In the genomic region with DNA sequence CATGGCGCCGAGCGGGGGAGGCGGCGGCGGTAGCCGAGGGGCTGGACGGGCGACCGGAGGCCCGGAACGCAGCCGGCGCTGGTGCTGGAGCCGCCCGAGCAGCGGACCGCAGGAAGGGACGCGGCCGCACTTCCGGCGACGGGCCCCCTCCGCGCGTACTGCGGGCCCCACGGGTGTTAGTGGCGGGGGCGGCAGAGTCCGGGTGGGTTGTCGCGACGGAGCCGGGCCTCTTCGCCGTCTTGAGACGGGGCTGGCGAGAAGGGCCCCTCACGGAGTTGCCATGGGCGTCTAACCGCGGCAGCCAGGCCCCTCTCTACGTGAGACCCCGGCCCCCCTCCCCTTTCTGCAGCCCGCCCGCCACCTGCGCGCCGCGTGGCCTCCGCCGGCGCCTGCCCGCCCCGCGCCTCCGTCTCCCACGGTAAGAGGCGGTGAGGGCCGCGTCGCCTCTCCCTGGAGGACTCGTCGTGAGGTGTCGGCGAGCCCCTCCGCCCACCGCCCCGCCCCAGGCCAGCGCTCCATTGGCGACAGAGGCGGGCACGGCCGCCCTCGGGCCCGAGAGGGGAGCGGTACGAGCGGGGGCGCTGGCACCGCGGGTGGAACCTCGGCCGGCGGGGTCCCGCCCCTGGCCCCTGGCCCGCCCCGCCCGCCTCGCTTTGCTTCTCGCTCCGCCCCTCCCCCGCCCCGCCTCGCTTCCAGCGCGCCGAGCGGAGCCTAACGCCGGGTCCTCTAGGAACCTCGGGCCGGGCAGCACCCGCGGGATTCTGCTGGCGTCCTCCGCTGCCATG, we compare ENCODE assay signal across 1 cellular context.
A peak's percentile ranks its signal among the peaks of the same experiment; 100 is the strongest.
TF ChIP-seq lines count a peak whose summit lies in the region.

A gene with protein sequence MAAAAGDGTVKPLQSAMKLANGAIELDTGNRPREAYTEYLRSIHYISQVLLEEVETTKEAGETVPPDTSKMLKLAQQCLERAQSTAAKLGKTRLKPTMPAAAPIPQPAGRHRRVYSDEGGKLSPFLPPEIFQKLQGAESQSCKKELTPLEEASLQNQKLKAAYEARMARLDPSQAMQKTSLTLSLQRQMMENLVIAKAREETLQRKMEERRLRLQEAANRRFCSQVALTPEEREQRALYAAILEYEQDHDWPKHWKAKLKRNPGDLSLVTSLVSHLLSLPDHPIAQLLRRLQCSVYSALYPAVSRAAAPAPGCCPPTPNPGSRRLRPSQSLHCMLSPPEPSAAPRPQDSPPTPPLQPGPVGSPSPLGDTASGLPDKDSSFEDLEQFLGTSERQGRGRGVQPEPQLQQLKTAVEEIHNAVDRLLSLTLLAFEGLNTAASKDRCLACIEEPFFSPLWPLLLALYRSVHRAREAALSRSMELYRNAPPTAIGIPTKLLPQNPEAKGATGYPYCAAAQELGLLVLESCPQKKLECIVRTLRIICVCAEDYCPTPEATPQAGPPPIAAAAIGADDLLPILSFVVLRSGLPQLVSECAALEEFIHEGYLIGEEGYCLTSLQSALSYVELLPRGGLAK (minus strand): TSS at position 40 of the 785 bp plus-strand sequence. CDS start 37 bp downstream, at position 3.
A gene with protein sequence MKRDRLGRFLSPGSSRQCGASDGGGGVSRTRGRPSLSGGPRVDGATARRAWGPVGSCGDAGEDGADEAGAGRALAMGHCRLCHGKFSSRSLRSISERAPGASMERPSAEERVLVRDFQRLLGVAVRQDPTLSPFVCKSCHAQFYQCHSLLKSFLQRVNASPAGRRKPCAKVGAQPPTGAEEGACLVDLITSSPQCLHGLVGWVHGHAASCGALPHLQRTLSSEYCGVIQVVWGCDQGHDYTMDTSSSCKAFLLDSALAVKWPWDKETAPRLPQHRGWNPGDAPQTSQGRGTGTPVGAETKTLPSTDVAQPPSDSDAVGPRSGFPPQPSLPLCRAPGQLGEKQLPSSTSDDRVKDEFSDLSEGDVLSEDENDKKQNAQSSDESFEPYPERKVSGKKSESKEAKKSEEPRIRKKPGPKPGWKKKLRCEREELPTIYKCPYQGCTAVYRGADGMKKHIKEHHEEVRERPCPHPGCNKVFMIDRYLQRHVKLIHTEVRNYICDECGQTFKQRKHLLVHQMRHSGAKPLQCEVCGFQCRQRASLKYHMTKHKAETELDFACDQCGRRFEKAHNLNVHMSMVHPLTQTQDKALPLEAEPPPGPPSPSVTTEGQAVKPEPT (plus strand): TSS at position 679 of the 785 bp plus-strand sequence. CDS start 104 bp downstream, at position 783.

TF ChIP-seq in K562, 482 proteins besides CTCF, POLR2A, EP300 and RAD21 (continues in another document):
- TF ChIP-seq, protein P1, sequence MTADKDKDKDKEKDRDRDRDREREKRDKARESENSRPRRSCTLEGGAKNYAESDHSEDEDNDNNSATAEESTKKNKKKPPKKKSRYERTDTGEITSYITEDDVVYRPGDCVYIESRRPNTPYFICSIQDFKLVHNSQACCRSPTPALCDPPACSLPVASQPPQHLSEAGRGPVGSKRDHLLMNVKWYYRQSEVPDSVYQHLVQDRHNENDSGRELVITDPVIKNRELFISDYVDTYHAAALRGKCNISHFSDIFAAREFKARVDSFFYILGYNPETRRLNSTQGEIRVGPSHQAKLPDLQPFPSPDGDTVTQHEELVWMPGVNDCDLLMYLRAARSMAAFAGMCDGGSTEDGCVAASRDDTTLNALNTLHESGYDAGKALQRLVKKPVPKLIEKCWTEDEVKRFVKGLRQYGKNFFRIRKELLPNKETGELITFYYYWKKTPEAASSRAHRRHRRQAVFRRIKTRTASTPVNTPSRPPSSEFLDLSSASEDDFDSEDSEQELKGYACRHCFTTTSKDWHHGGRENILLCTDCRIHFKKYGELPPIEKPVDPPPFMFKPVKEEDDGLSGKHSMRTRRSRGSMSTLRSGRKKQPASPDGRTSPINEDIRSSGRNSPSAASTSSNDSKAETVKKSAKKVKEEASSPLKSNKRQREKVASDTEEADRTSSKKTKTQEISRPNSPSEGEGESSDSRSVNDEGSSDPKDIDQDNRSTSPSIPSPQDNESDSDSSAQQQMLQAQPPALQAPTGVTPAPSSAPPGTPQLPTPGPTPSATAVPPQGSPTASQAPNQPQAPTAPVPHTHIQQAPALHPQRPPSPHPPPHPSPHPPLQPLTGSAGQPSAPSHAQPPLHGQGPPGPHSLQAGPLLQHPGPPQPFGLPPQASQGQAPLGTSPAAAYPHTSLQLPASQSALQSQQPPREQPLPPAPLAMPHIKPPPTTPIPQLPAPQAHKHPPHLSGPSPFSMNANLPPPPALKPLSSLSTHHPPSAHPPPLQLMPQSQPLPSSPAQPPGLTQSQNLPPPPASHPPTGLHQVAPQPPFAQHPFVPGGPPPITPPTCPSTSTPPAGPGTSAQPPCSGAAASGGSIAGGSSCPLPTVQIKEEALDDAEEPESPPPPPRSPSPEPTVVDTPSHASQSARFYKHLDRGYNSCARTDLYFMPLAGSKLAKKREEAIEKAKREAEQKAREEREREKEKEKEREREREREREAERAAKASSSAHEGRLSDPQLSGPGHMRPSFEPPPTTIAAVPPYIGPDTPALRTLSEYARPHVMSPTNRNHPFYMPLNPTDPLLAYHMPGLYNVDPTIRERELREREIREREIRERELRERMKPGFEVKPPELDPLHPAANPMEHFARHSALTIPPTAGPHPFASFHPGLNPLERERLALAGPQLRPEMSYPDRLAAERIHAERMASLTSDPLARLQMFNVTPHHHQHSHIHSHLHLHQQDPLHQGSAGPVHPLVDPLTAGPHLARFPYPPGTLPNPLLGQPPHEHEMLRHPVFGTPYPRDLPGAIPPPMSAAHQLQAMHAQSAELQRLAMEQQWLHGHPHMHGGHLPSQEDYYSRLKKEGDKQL (CRISPR knock-in tag; IDR thresholded peaks at IDR 0.05; ENCODE audit: borderline replicate concordance) = no peak
- TF ChIP-seq ESRRB (CRISPR knock-in tag; IDR thresholded peaks at IDR 0.05; ENCODE audit: borderline replicate concordance) (no peak), ZNF785 (CRISPR knock-in tag; IDR thresholded peaks at IDR 0.05) (no peak), ILF3 (IDR thresholded peaks at IDR 0.05; ENCODE audit: borderline replicate concordance) (no peak; the same call in 1 of the 2 replicates), POLR2G (IDR thresholded peaks at IDR 0.05; ENCODE audit: low read depth, low read length) (peak; percentile 90), HIVEP1 (CRISPR knock-in tag; IDR thresholded peaks at IDR 0.05) (no peak), IRF2 (CRISPR knock-in tag; IDR thresholded peaks at IDR 0.05) (no peak), NFYB (IDR thresholded peaks at IDR 0.05; ENCODE audit: extremely low read depth, insufficient read length) (no peak), NFE2 (IDR thresholded peaks at IDR 0.05; ENCODE audit: low read depth) (no peak), KLF10 (CRISPR knock-in tag; IDR thresholded peaks at IDR 0.05) (no peak), ZSCAN32 (CRISPR knock-in tag; IDR thresholded peaks at IDR 0.05) (no peak), ZFP1 (CRISPR knock-in tag; IDR thresholded peaks at IDR 0.05) (no peak), ZBED1 (IDR thresholded peaks at IDR 0.05) (peak; percentile 95)
- TF ChIP-seq, protein P2, sequence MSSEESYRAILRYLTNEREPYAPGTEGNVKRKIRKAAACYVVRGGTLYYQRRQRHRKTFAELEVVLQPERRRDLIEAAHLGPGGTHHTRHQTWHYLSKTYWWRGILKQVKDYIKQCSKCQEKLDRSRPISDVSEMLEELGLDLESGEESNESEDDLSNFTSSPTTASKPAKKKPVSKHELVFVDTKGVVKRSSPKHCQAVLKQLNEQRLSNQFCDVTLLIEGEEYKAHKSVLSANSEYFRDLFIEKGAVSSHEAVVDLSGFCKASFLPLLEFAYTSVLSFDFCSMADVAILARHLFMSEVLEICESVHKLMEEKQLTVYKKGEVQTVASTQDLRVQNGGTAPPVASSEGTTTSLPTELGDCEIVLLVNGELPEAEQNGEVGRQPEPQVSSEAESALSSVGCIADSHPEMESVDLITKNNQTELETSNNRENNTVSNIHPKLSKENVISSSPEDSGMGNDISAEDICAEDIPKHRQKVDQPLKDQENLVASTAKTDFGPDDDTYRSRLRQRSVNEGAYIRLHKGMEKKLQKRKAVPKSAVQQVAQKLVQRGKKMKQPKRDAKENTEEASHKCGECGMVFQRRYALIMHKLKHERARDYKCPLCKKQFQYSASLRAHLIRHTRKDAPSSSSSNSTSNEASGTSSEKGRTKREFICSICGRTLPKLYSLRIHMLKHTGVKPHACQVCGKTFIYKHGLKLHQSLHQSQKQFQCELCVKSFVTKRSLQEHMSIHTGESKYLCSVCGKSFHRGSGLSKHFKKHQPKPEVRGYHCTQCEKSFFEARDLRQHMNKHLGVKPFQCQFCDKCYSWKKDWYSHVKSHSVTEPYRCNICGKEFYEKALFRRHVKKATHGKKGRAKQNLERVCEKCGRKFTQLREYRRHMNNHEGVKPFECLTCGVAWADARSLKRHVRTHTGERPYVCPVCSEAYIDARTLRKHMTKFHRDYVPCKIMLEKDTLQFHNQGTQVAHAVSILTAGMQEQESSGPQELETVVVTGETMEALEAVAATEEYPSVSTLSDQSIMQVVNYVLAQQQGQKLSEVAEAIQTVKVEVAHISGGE (CRISPR knock-in tag; IDR thresholded peaks at IDR 0.05) = peak; percentile 98 to 100 (median 100)
- TF ChIP-seq, protein P3, sequence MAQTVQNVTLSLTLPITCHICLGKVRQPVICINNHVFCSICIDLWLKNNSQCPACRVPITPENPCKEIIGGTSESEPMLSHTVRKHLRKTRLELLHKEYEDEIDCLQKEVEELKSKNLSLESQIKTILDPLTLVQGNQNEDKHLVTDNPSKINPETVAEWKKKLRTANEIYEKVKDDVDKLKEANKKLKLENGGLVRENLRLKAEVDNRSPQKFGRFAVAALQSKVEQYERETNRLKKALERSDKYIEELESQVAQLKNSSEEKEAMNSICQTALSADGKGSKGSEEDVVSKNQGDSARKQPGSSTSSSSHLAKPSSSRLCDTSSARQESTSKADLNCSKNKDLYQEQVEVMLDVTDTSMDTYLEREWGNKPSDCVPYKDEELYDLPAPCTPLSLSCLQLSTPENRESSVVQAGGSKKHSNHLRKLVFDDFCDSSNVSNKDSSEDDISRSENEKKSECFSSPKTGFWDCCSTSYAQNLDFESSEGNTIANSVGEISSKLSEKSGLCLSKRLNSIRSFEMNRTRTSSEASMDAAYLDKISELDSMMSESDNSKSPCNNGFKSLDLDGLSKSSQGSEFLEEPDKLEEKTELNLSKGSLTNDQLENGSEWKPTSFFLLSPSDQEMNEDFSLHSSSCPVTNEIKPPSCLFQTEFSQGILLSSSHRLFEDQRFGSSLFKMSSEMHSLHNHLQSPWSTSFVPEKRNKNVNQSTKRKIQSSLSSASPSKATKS (CRISPR knock-in tag; IDR thresholded peaks at IDR 0.05) = no peak
- TF ChIP-seq, protein P4, sequence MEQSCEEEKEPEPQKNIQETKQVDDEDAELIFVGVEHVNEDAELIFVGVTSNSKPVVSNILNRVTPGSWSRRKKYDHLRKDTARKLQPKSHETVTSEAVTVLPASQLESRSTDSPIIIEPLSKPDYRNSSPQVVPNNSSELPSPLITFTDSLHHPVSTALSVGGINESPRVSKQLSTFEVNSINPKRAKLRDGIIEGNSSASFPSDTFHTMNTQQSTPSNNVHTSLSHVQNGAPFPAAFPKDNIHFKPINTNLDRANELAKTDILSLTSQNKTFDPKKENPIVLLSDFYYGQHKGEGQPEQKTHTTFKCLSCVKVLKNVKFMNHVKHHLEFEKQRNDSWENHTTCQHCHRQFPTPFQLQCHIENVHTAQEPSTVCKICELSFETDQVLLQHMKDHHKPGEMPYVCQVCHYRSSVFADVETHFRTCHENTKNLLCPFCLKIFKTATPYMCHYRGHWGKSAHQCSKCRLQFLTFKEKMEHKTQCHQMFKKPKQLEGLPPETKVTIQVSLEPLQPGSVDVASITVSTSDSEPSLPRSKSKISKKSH (CRISPR knock-in tag; IDR thresholded peaks at IDR 0.05) = no peak
- TF ChIP-seq, protein P5, sequence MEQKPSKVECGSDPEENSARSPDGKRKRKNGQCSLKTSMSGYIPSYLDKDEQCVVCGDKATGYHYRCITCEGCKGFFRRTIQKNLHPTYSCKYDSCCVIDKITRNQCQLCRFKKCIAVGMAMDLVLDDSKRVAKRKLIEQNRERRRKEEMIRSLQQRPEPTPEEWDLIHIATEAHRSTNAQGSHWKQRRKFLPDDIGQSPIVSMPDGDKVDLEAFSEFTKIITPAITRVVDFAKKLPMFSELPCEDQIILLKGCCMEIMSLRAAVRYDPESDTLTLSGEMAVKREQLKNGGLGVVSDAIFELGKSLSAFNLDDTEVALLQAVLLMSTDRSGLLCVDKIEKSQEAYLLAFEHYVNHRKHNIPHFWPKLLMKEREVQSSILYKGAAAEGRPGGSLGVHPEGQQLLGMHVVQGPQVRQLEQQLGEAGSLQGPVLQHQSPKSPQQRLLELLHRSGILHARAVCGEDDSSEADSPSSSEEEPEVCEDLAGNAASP (IDR thresholded peaks at IDR 0.05) = no peak
- TF ChIP-seq, protein P6, sequence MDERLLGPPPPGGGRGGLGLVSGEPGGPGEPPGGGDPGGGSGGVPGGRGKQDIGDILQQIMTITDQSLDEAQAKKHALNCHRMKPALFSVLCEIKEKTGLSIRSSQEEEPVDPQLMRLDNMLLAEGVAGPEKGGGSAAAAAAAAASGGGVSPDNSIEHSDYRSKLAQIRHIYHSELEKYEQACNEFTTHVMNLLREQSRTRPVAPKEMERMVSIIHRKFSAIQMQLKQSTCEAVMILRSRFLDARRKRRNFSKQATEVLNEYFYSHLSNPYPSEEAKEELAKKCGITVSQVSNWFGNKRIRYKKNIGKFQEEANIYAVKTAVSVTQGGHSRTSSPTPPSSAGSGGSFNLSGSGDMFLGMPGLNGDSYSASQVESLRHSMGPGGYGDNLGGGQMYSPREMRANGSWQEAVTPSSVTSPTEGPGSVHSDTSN (CRISPR knock-in tag; IDR thresholded peaks at IDR 0.05; ENCODE audit: low read depth) = no peak
- TF ChIP-seq, protein P6 (tag; conservative IDR thresholded peaks at IDR 0.05; ENCODE audit: low read depth) = no peak
- TF ChIP-seq, protein P7, sequence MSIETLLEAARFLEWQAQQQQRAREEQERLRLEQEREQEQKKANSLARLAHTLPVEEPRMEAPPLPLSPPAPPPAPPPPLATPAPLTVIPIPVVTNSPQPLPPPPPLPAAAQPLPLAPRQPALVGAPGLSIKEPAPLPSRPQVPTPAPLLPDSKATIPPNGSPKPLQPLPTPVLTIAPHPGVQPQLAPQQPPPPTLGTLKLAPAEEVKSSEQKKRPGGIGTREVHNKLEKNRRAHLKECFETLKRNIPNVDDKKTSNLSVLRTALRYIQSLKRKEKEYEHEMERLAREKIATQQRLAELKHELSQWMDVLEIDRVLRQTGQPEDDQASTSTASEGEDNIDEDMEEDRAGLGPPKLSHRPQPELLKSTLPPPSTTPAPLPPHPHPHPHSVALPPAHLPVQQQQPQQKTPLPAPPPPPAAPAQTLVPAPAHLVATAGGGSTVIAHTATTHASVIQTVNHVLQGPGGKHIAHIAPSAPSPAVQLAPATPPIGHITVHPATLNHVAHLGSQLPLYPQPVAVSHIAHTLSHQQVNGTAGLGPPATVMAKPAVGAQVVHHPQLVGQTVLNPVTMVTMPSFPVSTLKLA (conservative IDR thresholded peaks at IDR 0.05) = peak; percentile 71 to 90
- TF ChIP-seq, protein P8, sequence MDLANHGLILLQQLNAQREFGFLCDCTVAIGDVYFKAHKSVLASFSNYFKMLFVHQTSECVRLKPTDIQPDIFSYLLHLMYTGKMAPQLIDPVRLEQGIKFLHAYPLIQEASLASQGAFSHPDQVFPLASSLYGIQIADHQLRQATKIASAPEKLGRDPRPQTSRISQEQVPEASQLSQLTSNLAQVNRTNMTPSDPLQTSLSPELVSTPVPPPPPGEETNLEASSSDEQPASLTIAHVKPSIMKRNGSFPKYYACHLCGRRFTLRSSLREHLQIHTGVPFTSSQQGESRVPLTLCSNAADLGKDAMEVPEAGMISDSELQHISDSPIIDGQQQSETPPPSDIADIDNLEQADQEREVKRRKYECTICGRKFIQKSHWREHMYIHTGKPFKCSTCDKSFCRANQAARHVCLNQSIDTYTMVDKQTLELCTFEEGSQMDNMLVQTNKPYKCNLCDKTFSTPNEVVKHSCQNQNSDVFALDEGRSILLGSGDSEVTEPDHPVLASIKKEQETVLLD (IDR thresholded peaks at IDR 0.05) = peak; percentile 58
